In genomic region chr1:229225331-229225782, GRCh38 we compare ENCODE assay signal across 16 cellular contexts. TPM values are rescaled to one million over a fixed set of nuclear protein-coding genes. Genes with fewer than 3 reads are reported as not detected.
DNase-seq lines count a peak whose midpoint lies in the region; ATAC-seq, FAIRE-seq and TF ChIP-seq lines count a peak whose summit lies in the region.
"Had no signal": no experiment of that assay in that cellular context is flagged by ENCODE, and none has a peak within 500 bp of the region (broad histone marks: within the 10 kb centered on the region; RNA-seq: fewer than 3 reads in every experiment).

No MANE protein-coding gene starts in this region.

- no peaks in the 10 kb centered on the region for H3K27me3 ChIP-seq in dorsolateral prefrontal cortex
- H3K27me3 ChIP-seq: suprapubic skin had no signal

- no peak for TF ChIP-seq CTCF in dorsolateral prefrontal cortex (IDR thresholded peaks at IDR 0.05 in 54 of 56, conservative IDR thresholded peaks at IDR 0.05 in 2 of 56; ENCODE audit: low read depth in 1 of 56, partially characterized antibody in 56 of 56)

- DNase-seq in HPDE6-E6E7 (ENCODE audit: extremely low spot score): peak; percentile 60
- peak; percentile 72 for DNase-seq in NCI-H510A treated with DMSO at 0.1 percent for 48 hours (lab: John Stamatoyannopoulos, UW)
- DNase-seq in dorsolateral prefrontal cortex: no peak
- no peak for DNase-seq in left cardiac atrium
- no peak for DNase-seq in RCC 7860 (ENCODE audit: low spot score)
- DNase-seq in NCI-H2171 treated with DMSO at 0.1 percent for 48 hours (lab: John Stamatoyannopoulos, UW): no peak
- DNase-seq: activated CD4-positive, alpha-beta T cell treated with anti-CD3 and anti-CD28 coated beads, Interleukin-2, amount 10 ng/mL, durations not matched to agents 24 days and 14 days; activated naive CD8-positive, alpha-beta T cell treated with anti-CD3 and anti-CD28 coated beads, Interleukin-2, amount 10 ng/mL, durations not matched to agents 7 days and 5 days; activated T-cell treated with anti-CD3 and anti-CD28 coated beads, Interleukin-2, amount 50 U/mL, for 24 hours; naive B cell; T-helper 2 cell had no signal

- no peak for ATAC-seq in left cardiac atrium
- ATAC-seq: Right ventricle myocardium inferior had no signal

- no peak overlapping the region for H3K4me3 ChIP-seq in dorsolateral prefrontal cortex
- H3K4me3 ChIP-seq: suprapubic skin had no signal

- FAIRE-seq in RCC 7860 (lab: Jason Lieb, UNC): no peak
- FAIRE-seq: GM12891 had no signal

- H3K27ac ChIP-seq in dorsolateral prefrontal cortex (peak overlapping the region in 39 of 59 donors; percentile 1 to 98 (median 46)), temporal lobe (ENCODE audit: low read depth, low read length) (peak overlapping the region; percentile 17)
- H3K27ac ChIP-seq: C4-2B, suprapubic skin had no signal

- intact Hi-C loops in dorsolateral prefrontal cortex (cut with DNase I) (loop anchor here (5.0 to 10.0 kb wide), 5 partner anchors 61 to 391 kb away; no protein-coding TSS in a partner anchor), left cardiac atrium (cut with DNase I) (loop anchor here (5.0 to 10.0 kb wide), 3 partner anchors 71 to 531 kb away; no protein-coding TSS in a partner anchor)

RNA-seq across cellular contexts. Expression of gene RAB4A, which starts 45.6 kb away (rescaled TPM):
- total RNA-seq in dorsolateral prefrontal cortex (100 to 1,000 TPM in 15 of 120 experiments, 10 to 100 TPM in 105; 64.3 to 117 (median 86.8) TPM), temporal lobe (26.1 TPM), left cardiac atrium (100 to 1,000 TPM in 1 of 2 donors, 10 to 100 TPM in 1; 91.6 to 100 TPM)

Comparison
In these comparisons a context has a peak if more than half of its experiments do, and no peak if none do; other contexts are left out.
1. DNase-seq: peak in HPDE6-E6E7 (single experiment) and NCI-H510A treated with DMSO at 0.1 percent for 48 hours (single experiment); none in dorsolateral prefrontal cortex (0 of 10), left cardiac atrium (single experiment), RCC 7860 (single experiment) and NCI-H2171 treated with DMSO at 0.1 percent for 48 hours (single experiment).